1 cellular context compared by ENCODE assay signal in the genomic region with DNA sequence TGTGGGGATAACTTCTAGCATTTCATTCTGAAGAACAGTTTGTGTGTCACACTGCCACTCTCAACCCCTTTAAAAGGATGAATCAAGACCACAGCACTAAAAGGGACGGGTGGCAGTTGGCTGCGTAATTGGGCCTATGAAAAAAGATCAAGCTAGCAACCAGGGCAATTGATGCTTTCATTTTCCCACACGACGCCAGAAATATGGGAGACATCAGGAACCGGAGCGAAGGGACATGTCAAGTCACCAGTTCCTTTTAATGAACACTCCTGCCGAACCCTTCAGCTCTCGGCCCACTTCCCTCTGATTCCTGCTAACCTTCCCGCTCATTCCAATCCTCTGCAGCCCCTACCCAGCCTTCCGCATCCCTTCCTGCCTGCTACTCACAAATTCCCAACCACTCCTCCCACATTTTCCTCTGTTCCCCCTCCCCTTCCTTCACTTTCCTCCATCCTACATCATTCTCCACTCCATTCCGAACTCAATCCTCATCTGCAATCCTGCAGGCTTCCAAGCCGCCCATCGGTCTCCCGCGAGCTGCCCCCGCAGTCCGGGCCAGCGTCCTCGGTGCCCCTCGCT.
TF ChIP-seq lines count a peak whose summit lies in the region.

No MANE protein-coding gene starts in this region.

TF ChIP-seq in HepG2, 621 proteins besides CTCF, POLR2A, EP300 and RAD21 (continued from another document):
- TF ChIP-seq, protein P1, sequence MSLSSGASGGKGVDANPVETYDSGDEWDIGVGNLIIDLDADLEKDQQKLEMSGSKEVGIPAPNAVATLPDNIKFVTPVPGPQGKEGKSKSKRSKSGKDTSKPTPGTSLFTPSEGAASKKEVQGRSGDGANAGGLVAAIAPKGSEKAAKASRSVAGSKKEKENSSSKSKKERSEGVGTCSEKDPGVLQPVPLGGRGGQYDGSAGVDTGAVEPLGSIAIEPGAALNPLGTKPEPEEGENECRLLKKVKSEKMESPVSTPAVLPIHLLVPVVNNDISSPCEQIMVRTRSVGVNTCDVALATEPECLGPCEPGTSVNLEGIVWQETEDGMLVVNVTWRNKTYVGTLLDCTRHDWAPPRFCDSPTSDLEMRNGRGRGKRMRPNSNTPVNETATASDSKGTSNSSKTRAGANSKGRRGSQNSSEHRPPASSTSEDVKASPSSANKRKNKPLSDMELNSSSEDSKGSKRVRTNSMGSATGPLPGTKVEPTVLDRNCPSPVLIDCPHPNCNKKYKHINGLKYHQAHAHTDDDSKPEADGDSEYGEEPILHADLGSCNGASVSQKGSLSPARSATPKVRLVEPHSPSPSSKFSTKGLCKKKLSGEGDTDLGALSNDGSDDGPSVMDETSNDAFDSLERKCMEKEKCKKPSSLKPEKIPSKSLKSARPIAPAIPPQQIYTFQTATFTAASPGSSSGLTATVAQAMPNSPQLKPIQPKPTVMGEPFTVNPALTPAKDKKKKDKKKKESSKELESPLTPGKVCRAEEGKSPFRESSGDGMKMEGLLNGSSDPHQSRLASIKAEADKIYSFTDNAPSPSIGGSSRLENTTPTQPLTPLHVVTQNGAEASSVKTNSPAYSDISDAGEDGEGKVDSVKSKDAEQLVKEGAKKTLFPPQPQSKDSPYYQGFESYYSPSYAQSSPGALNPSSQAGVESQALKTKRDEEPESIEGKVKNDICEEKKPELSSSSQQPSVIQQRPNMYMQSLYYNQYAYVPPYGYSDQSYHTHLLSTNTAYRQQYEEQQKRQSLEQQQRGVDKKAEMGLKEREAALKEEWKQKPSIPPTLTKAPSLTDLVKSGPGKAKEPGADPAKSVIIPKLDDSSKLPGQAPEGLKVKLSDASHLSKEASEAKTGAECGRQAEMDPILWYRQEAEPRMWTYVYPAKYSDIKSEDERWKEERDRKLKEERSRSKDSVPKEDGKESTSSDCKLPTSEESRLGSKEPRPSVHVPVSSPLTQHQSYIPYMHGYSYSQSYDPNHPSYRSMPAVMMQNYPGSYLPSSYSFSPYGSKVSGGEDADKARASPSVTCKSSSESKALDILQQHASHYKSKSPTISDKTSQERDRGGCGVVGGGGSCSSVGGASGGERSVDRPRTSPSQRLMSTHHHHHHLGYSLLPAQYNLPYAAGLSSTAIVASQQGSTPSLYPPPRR (CRISPR knock-in tag; IDR thresholded peaks at IDR 0.05; ENCODE audit: borderline replicate concordance), result 0 out of 2 replicates have a peak, but pooled peaks have one; percentile 3
- TF ChIP-seq ADNP (CRISPR knock-in tag; IDR thresholded peaks at IDR 0.05) (no peak), TBL1XR1 (IDR thresholded peaks at IDR 0.05; ENCODE audit: borderline replicate concordance, low read length, partially characterized antibody) (no peak), ZZZ3 (CRISPR knock-in tag; IDR thresholded peaks at IDR 0.05; ENCODE audit: borderline replicate concordance) (peak; percentile 18; the same call in 1 of the 2 replicates), ZNF703 (CRISPR knock-in tag; IDR thresholded peaks at IDR 0.05; ENCODE audit: borderline replicate concordance) (no peak), NAIF1 (CRISPR knock-in tag; IDR thresholded peaks at IDR 0.05; ENCODE audit: borderline replicate concordance) (peak; percentile 65; the same call in 1 of the 2 replicates), FOSL2 (CRISPR knock-in tag; IDR thresholded peaks at IDR 0.05) (no peak), RBM39 (IDR thresholded peaks at IDR 0.05; ENCODE audit: low read depth, low read length, poor library complexity, severe bottlenecking) (no peak)
- TF ChIP-seq, protein P2, sequence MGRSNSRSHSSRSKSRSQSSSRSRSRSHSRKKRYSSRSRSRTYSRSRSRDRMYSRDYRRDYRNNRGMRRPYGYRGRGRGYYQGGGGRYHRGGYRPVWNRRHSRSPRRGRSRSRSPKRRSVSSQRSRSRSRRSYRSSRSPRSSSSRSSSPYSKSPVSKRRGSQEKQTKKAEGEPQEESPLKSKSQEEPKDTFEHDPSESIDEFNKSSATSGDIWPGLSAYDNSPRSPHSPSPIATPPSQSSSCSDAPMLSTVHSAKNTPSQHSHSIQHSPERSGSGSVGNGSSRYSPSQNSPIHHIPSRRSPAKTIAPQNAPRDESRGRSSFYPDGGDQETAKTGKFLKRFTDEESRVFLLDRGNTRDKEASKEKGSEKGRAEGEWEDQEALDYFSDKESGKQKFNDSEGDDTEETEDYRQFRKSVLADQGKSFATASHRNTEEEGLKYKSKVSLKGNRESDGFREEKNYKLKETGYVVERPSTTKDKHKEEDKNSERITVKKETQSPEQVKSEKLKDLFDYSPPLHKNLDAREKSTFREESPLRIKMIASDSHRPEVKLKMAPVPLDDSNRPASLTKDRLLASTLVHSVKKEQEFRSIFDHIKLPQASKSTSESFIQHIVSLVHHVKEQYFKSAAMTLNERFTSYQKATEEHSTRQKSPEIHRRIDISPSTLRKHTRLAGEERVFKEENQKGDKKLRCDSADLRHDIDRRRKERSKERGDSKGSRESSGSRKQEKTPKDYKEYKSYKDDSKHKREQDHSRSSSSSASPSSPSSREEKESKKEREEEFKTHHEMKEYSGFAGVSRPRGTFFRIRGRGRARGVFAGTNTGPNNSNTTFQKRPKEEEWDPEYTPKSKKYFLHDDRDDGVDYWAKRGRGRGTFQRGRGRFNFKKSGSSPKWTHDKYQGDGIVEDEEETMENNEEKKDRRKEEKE (IDR thresholded peaks at IDR 0.05), result no peak
- TF ChIP-seq, protein P3, sequence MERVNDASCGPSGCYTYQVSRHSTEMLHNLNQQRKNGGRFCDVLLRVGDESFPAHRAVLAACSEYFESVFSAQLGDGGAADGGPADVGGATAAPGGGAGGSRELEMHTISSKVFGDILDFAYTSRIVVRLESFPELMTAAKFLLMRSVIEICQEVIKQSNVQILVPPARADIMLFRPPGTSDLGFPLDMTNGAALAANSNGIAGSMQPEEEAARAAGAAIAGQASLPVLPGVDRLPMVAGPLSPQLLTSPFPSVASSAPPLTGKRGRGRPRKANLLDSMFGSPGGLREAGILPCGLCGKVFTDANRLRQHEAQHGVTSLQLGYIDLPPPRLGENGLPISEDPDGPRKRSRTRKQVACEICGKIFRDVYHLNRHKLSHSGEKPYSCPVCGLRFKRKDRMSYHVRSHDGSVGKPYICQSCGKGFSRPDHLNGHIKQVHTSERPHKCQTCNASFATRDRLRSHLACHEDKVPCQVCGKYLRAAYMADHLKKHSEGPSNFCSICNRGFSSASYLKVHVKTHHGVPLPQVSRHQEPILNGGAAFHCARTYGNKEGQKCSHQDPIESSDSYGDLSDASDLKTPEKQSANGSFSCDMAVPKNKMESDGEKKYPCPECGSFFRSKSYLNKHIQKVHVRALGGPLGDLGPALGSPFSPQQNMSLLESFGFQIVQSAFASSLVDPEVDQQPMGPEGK (CRISPR knock-in tag; IDR thresholded peaks at IDR 0.05), result 0 out of 2 replicates have a peak, but pooled peaks have one; percentile 14
- TF ChIP-seq, protein P4, sequence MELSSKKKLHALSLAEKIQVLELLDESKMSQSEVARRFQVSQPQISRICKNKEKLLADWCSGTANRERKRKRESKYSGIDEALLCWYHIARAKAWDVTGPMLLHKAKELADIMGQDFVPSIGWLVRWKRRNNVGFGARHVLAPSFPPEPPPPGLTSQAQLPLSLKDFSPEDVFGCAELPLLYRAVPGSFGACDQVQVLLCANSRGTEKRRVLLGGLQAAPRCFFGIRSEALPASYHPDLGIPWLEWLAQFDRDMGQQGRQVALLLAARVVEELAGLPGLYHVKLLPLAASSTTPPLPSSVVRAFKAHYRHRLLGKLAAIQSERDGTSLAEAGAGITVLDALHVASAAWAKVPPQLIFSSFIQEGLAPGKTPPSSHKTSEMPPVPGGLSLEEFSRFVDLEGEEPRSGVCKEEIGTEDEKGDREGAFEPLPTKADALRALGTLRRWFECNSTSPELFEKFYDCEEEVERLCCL (CRISPR knock-in tag; IDR thresholded peaks at IDR 0.05; ENCODE audit: borderline replicate concordance), result no peak
- TF ChIP-seq, protein P5, sequence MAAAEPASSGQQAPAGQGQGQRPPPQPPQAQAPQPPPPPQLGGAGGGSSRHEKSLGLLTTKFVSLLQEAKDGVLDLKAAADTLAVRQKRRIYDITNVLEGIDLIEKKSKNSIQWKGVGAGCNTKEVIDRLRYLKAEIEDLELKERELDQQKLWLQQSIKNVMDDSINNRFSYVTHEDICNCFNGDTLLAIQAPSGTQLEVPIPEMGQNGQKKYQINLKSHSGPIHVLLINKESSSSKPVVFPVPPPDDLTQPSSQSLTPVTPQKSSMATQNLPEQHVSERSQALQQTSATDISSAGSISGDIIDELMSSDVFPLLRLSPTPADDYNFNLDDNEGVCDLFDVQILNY (CRISPR knock-in tag; conservative IDR thresholded peaks at IDR 0.05), result no peak
- TF ChIP-seq, protein P6, sequence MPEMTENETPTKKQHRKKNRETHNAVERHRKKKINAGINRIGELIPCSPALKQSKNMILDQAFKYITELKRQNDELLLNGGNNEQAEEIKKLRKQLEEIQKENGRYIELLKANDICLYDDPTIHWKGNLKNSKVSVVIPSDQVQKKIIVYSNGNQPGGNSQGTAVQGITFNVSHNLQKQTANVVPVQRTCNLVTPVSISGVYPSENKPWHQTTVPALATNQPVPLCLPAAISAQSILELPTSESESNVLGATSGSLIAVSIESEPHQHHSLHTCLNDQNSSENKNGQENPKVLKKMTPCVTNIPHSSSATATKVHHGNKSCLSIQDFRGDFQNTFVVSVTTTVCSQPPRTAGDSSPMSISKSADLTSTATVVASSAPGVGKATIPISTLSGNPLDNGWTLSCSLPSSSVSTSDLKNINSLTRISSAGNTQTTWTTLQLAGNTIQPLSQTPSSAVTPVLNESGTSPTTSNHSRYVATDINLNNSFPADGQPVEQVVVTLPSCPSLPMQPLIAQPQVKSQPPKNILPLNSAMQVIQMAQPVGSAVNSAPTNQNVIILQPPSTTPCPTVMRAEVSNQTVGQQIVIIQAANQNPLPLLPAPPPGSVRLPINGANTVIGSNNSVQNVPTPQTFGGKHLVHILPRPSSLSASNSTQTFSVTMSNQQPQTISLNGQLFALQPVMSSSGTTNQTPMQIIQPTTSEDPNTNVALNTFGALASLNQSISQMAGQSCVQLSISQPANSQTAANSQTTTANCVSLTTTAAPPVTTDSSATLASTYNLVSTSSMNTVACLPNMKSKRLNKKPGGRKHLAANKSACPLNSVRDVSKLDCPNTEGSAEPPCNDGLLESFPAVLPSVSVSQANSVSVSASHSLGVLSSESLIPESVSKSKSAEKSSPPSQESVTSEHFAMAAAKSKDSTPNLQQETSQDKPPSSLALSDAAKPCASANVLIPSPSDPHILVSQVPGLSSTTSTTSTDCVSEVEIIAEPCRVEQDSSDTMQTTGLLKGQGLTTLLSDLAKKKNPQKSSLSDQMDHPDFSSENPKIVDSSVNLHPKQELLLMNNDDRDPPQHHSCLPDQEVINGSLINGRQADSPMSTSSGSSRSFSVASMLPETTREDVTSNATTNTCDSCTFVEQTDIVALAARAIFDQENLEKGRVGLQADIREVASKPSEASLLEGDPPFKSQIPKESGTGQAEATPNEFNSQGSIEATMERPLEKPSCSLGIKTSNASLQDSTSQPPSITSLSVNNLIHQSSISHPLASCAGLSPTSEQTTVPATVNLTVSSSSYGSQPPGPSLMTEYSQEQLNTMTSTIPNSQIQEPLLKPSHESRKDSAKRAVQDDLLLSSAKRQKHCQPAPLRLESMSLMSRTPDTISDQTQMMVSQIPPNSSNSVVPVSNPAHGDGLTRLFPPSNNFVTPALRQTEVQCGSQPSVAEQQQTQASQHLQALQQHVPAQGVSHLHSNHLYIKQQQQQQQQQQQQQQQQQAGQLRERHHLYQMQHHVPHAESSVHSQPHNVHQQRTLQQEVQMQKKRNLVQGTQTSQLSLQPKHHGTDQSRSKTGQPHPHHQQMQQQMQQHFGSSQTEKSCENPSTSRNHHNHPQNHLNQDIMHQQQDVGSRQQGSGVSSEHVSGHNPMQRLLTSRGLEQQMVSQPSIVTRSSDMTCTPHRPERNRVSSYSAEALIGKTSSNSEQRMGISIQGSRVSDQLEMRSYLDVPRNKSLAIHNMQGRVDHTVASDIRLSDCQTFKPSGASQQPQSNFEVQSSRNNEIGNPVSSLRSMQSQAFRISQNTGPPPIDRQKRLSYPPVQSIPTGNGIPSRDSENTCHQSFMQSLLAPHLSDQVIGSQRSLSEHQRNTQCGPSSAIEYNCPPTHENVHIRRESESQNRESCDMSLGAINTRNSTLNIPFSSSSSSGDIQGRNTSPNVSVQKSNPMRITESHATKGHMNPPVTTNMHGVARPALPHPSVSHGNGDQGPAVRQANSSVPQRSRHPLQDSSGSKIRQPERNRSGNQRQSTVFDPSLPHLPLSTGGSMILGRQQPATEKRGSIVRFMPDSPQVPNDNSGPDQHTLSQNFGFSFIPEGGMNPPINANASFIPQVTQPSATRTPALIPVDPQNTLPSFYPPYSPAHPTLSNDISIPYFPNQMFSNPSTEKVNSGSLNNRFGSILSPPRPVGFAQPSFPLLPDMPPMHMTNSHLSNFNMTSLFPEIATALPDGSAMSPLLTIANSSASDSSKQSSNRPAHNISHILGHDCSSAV (CRISPR knock-in tag; IDR thresholded peaks at IDR 0.05; ENCODE audit: borderline replicate concordance), result 0 out of 2 replicates have a peak, but pooled peaks have one; percentile 2
